2 cellular contexts compared by ENCODE assay signal in genomic region chr1:192308314-192308713, GRCh38. TPM values are rescaled to one million over a fixed set of nuclear protein-coding genes. Genes with fewer than 3 reads are reported as not detected.
"Had no signal": no experiment of that assay in that cellular context is flagged by ENCODE, and none has a peak within 500 bp of the region (broad histone marks: within the 10 kb centered on the region; RNA-seq: fewer than 3 reads in every experiment).

No MANE protein-coding gene starts in this region.

RNA-seq across cellular contexts. Expression of gene RGS21, which starts 8.5 kb away (rescaled TPM):
- total RNA-seq: G401, GM12878 had no signal
- polyA plus RNA-seq: GM12878 had no signal
